ENCODE assay signal across 1 cellular context in genomic region chr7:87113077-87113476, GRCh38.
TF ChIP-seq lines count a peak whose summit lies in the region.

No MANE protein-coding gene starts in this region.

TF ChIP-seq in IMR-90, 13 proteins besides CTCF, POLR2A, EP300 and RAD21 (continued from another document):
- TF ChIP-seq USF2 (IDR thresholded peaks at IDR 0.05; ENCODE audit: low read depth, low read length) (no peak), FOS (IDR thresholded peaks at IDR 0.05; ENCODE audit: low read depth, low read length) (no peak), SMC3 (IDR thresholded peaks at IDR 0.05; ENCODE audit: low read depth, low read length) (no peak), MAZ (IDR thresholded peaks at IDR 0.05; ENCODE audit: borderline replicate concordance, low read depth, low read length) (no peak), MXI1 (IDR thresholded peaks at IDR 0.05; ENCODE audit: borderline replicate concordance, low read depth, low read length) (no peak), CEBPB (IDR thresholded peaks at IDR 0.05; ENCODE audit: low read depth, low read length) (no peak)
